ENCODE assay signal across 9 cellular contexts in the genomic region with DNA sequence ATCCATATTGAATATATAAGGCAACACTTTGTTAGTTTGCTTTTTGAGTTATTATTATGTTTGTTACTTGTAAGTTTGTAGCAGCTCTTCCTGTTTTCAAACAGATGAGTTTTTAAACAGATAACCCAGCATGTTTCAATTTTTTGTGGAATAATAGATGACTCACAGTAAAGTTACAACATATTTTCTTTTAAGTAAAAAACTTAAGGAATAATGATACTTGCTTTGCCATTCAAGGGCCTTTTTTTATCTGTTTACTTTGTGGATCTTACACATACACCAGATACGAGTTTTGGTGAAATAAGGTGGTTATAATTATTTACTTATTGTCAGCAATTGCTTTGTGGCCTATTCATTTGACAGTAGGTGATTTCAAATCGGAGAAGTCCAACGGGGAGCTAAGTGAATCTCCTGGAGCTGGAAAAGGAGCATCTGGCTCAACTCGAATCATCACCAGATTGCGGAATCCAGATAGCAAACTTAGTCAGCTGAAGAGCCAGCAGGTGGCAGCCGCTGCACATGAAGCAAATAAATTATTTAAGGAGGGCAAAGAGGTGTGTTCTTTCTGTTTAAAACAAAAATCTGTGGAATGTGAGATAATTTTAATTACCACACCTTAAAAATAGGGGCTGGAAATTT.
DNase-seq lines count a peak whose midpoint lies in the region; ATAC-seq and TF ChIP-seq lines count a peak whose summit lies in the region.
"Had no signal": no experiment of that assay in that cellular context is flagged by ENCODE, and none has a peak within 500 bp of the region (broad histone marks: within the 10 kb centered on the region; RNA-seq: fewer than 3 reads in every experiment).

No MANE protein-coding gene starts in this region.

- H2AFZ ChIP-seq in neural progenitor cell (replicated peaks): no peak overlapping the region

- H4K20me1 ChIP-seq in DOHH2 (ENCODE audit: control insufficient read depth, insufficient read depth, low read depth, low read length): no peaks in the 10 kb centered on the region
- H4K20me1 ChIP-seq in neural progenitor cell (ENCODE audit: low read depth): peaks cover 10% of the 10 kb centered on the region

- no peaks in the 10 kb centered on the region for H3K9me2 ChIP-seq in DOHH2 (replicated peaks; ENCODE audit: control insufficient read depth, low read length)

- H3K36me3 ChIP-seq in DOHH2 (ENCODE audit: control insufficient read depth, low read length) (peaks cover 92% of the 10 kb centered on the region), neural progenitor cell (peaks cover 34% of the 10 kb centered on the region)

- H3K4me2 ChIP-seq in DOHH2 (ENCODE audit: low read length) (no peak overlapping the region), neural progenitor cell (no peak overlapping the region)

- H3K27me3 ChIP-seq in DOHH2 (ENCODE audit: control insufficient read depth, low read length) (no peaks in the 10 kb centered on the region), neural progenitor cell (no peaks in the 10 kb centered on the region)

- H3K36me3 Mint-ChIP-seq in chondrocyte (ENCODE audit: low read depth): peaks cover 17% of the 10 kb centered on the region
- peaks cover 36% of the 10 kb centered on the region for H3K36me3 Mint-ChIP-seq in neural progenitor cell
- H3K36me3 Mint-ChIP-seq in nephron progenitor cell (ENCODE audit: low read depth): peaks cover 74% of the 10 kb centered on the region

- H3K4me1 ChIP-seq in DOHH2 (ENCODE audit: control insufficient read depth, low read length): no peaks in the 10 kb centered on the region
- H3K4me1 ChIP-seq in neural progenitor cell: no peaks in the 10 kb centered on the region

- peaks cover 30% of the 10 kb centered on the region for H3K79me2 ChIP-seq in DOHH2 (ENCODE audit: control insufficient read depth, low read length)
- peaks cover 19% of the 10 kb centered on the region for H3K79me2 ChIP-seq in neural progenitor cell (ENCODE audit: low read depth)

- DNase-seq in NCI-H1694 (lab: John Stamatoyannopoulos, UW) (peak; percentile 40), chondrocyte (ENCODE audit: low spot score) (no peak), neural progenitor cell (ENCODE audit: low spot score) (peak; percentile 4), NCI-H345 (lab: John Stamatoyannopoulos, UW) (no peak), NCI-H1930 (lab: John Stamatoyannopoulos, UW) (no peak), nephron progenitor cell (no peak)
- DNase-seq: activated B cell treated with CpG ODN at 0.5 μM for 24 hours had no signal

- H3K9me3 ChIP-seq in DOHH2 (ENCODE audit: control insufficient read depth, insufficient read depth, low read length) (no peaks in the 10 kb centered on the region), neural progenitor cell (ENCODE audit: low read depth) (no peaks in the 10 kb centered on the region)

- H3F3A ChIP-seq in DOHH2 (ENCODE audit: control insufficient read depth, insufficient read depth) (peaks cover 5% of the 10 kb centered on the region), neural progenitor cell (ENCODE audit: low read depth) (peaks cover 4% of the 10 kb centered on the region)

- no peak overlapping the region for H3K27ac ChIP-seq in DOHH2 (ENCODE audit: low read depth, low read length)
- peak overlapping the region; percentile 24 for H3K27ac ChIP-seq in neural progenitor cell

- H3K4me3 Mint-ChIP-seq in chondrocyte (ENCODE audit: unreplicated experiment): no peak overlapping the region
- H3K4me3 Mint-ChIP-seq in neural progenitor cell: no peak overlapping the region
- no peak overlapping the region for H3K4me3 Mint-ChIP-seq in nephron progenitor cell
- H3K4me3 Mint-ChIP-seq: activated B cell treated with CpG ODN at 0.5 μM for 24 hours had no signal

- H3K4me1 Mint-ChIP-seq in chondrocyte (ENCODE audit: low read depth): peaks cover 4% of the 10 kb centered on the region
- no peaks in the 10 kb centered on the region for H3K4me1 Mint-ChIP-seq in neural progenitor cell
- no peaks in the 10 kb centered on the region for H3K4me1 Mint-ChIP-seq in nephron progenitor cell

- no peak overlapping the region for H3K9ac ChIP-seq in neural progenitor cell

- peak; percentile 14 for TF ChIP-seq CTCF in DOHH2 (IDR thresholded peaks at IDR 0.05; ENCODE audit: low read depth, low read length, poor library complexity, severe bottlenecking)
- TF ChIP-seq CTCF in chondrocyte (IDR thresholded peaks at IDR 0.05): peak; percentile 63
- TF ChIP-seq CTCF in neural progenitor cell (IDR thresholded peaks at IDR 0.05): no peak
- no peak for TF ChIP-seq CTCF in nephron progenitor cell (IDR thresholded peaks at IDR 0.05)

- no peak for ATAC-seq in HG03354 (IDR thresholded peaks at IDR 0.05; ENCODE audit: poor library complexity, severe bottlenecking, unreplicated experiment)

- H3K9me3 Mint-ChIP-seq in chondrocyte (ENCODE audit: low read depth) (no peaks in the 10 kb centered on the region), neural progenitor cell (no peaks in the 10 kb centered on the region), nephron progenitor cell (no peaks in the 10 kb centered on the region)
- H3K9me3 Mint-ChIP-seq: activated B cell treated with CpG ODN at 0.5 μM for 24 hours had no signal

- H3K27ac Mint-ChIP-seq in chondrocyte (ENCODE audit: unreplicated experiment) (peak overlapping the region; percentile 73), neural progenitor cell (no peak overlapping the region), nephron progenitor cell (no peak overlapping the region)
- H3K27ac Mint-ChIP-seq: activated B cell treated with CpG ODN at 0.5 μM for 24 hours had no signal

- H3K27me3 Mint-ChIP-seq in chondrocyte (ENCODE audit: low read depth) (no peaks in the 10 kb centered on the region), neural progenitor cell (ENCODE audit: insufficient read depth, low read depth) (peaks cover 5% of the 10 kb centered on the region), nephron progenitor cell (ENCODE audit: low read depth, poor library complexity) (peaks cover 2% of the 10 kb centered on the region)
- H3K27me3 Mint-ChIP-seq: activated B cell treated with CpG ODN at 0.5 μM for 24 hours had no signal

- H3K4me3 ChIP-seq in DOHH2 (ENCODE audit: low read length): no peak overlapping the region
- H3K4me3 ChIP-seq in neural progenitor cell: no peak overlapping the region

Comparison
In these comparisons a context has a peak if more than half of its experiments do, and no peak if none do; other contexts are left out.
1. CTCF ChIP-seq: peak in DOHH2 (single experiment) and chondrocyte (single experiment); none in neural progenitor cell (single experiment) and nephron progenitor cell (single experiment).
2. DNase-seq: peak in NCI-H1694 (single experiment) and neural progenitor cell (single experiment); none in chondrocyte (single experiment), NCI-H345 (single experiment), NCI-H1930 (0 of 2) and nephron progenitor cell (single experiment).